ENCODE assay signal across 8 cellular contexts in genomic region chr6:161618816-161619454, GRCh38.
DNase-seq lines count a peak whose midpoint lies in the region; ATAC-seq and TF ChIP-seq lines count a peak whose summit lies in the region.

No MANE protein-coding gene starts in this region.

- no peak overlapping the region for H3K4me3 ChIP-seq in astrocyte of the spinal cord (ENCODE audit: low read depth, low read length)

- DNase-seq in Caki2 (ENCODE audit: low read depth), result peak; percentile 73
- peak; percentile 17 for DNase-seq in NAMALWA (ENCODE audit: low spot score)
- DNase-seq in astrocyte of the spinal cord (ENCODE audit: low read depth, low spot score), result peak; percentile 71
- DNase-seq in kidney tubule cell (ENCODE audit: low spot score), result peak; percentile 79
- no peak for DNase-seq in activated T-cell treated with anti-CD3 and anti-CD28 coated beads, Interleukin-2, amount 50 U/mL, for 48 hours
- DNase-seq in posterior vena cava (ENCODE audit: low spot score), result no peak
- no peak for DNase-seq in NCI-H128 (lab: John Stamatoyannopoulos, UW; ENCODE audit: unreplicated experiment)

- intact Hi-C loops in posterior vena cava (cut with DNase I), result no loop called here

- ATAC-seq in HG02885 (IDR thresholded peaks at IDR 0.05; ENCODE audit: poor library complexity, unreplicated experiment), result no peak

- in situ Hi-C loops in Caki2 (cut with HindIII; ENCODE audit: low pct_unique_long_range_greater_than_20kb, low sequenced_read_pairs) (no loop called here), astrocyte of the spinal cord (cut with HindIII; ENCODE audit: low sequenced_read_pairs) (no loop called here)

- TF ChIP-seq CTCF in astrocyte of the spinal cord (IDR thresholded peaks at IDR 0.05; ENCODE audit: low read depth, low read length), result peak; percentile 68

Comparison
In these comparisons a context has a peak if more than half of its experiments do, and no peak if none do; other contexts are left out.
1. DNase-seq: peak in Caki2 (single experiment), NAMALWA (single experiment), astrocyte of the spinal cord (single experiment) and kidney tubule cell (single experiment); none in activated T-cell treated with anti-CD3 and anti-CD28 coated beads, Interleukin-2, amount 50 U/mL, for 48 hours (0 of 2), posterior vena cava (single experiment) and NCI-H128 (single experiment).